12 cellular contexts compared by ENCODE assay signal in the genomic region with DNA sequence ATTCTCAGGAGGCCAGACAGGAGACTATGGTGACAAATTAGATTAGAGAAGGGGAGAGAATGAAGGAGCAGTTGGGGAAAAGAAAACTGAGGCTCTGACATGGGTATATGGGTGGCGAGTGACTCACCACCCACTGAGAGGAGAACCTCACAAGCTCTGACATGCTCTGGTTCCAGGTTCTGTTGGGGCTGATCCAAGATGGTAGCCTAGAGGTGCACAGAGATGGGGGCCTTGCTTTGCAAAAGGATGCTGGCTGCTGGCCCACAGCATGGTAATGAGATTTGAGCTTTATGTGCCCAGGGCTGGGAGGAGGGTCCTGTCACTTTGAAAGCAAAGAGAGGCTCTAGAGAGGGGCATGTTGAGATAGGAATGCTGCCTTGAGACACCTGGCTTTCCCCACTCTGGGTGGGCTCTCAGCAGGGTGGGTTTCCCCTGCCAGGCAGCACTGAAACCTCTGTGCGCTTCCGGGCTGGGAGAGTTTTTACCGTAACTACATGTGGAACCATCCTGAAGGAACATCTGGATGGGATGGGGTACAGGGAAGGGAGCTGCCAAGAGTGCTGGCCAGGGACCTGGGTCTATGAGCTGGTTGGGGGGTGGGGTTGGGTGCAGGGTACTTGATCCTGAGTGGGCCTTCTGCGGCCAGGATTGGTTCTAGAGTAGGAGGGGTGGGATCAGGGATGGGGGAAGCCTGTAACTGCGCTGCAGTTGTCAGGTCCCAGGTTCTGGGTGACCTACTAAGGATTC. TPM values are rescaled to one million over a fixed set of nuclear protein-coding genes. Genes with fewer than 3 reads are reported as not detected.
DNase-seq lines count a peak whose midpoint lies in the region; ATAC-seq, FAIRE-seq and TF ChIP-seq lines count a peak whose summit lies in the region.
"Had no signal": no experiment of that assay in that cellular context is flagged by ENCODE, and none has a peak within 500 bp of the region (broad histone marks: within the 10 kb centered on the region; RNA-seq: fewer than 3 reads in every experiment).

No MANE protein-coding gene starts in this region.

- no peak overlapping the region for H3K4me3 ChIP-seq in CD8-positive, alpha-beta memory T cell (ENCODE audit: low read length)
- no peak overlapping the region for H3K4me3 ChIP-seq in RWPE2 (ENCODE audit: severe bottlenecking)

- CTCF ChIA-PET in CD8-positive, alpha-beta memory T cell (lab: Charles Lee), result interaction anchor here (0.8 to 4.9 kb wide), 7 partner anchors 12 to 117 kb away, joined by 3 to 94 read pairs (median 9); a partner anchor contains a TSS

- peaks cover 23% of the 10 kb centered on the region for H3K36me3 ChIP-seq in CD8-positive, alpha-beta memory T cell (ENCODE audit: insufficient read depth, low read length)
- H3K36me3 ChIP-seq in RWPE2 (ENCODE audit: low read depth), result peaks cover 21% of the 10 kb centered on the region

- no peaks in the 10 kb centered on the region for H3K27me3 ChIP-seq in CD8-positive, alpha-beta memory T cell (ENCODE audit: insufficient read depth, low read length, poor library complexity, severe bottlenecking)
- H3K27me3 ChIP-seq in RWPE2 (ENCODE audit: insufficient read depth, poor library complexity, severe bottlenecking), result no peaks in the 10 kb centered on the region
- H3K27me3 ChIP-seq: adrenal gland had no signal

- peaks cover 47 to 78% (median 57%) of the 10 kb centered on the region in 3 donors for H3K4me1 Mint-ChIP-seq in CD8-positive, alpha-beta memory T cell
- H3K4me1 Mint-ChIP-seq in chondrocyte (ENCODE audit: low read depth), result peaks cover 51% of the 10 kb centered on the region
- peaks cover 45% of the 10 kb centered on the region for H3K4me1 Mint-ChIP-seq in osteocyte (ENCODE audit: unreplicated experiment)

- POLR2A ChIA-PET in CD8-positive, alpha-beta memory T cell (lab: Charles Lee), result interaction anchor here (1.1 to 1.3 kb wide), 2 partner anchors 24 to 53 kb away, joined by 6 to 11 read pairs; a partner anchor contains a TSS

- TF ChIP-seq CTCF in RWPE2 (IDR thresholded peaks at IDR 0.05; ENCODE audit: poor library complexity, severe bottlenecking), result no peak
- no peak for TF ChIP-seq CTCF in chondrocyte (IDR thresholded peaks at IDR 0.05)
- no peak for TF ChIP-seq CTCF in osteocyte (IDR thresholded peaks at IDR 0.05)

- FAIRE-seq in urothelium cell line (lab: Jason Lieb, UNC), result no peak
- FAIRE-seq: endometrium had no signal

- no peaks in the 10 kb centered on the region for H3K9me3 ChIP-seq in CD8-positive, alpha-beta memory T cell (ENCODE audit: low read length)
- no peaks in the 10 kb centered on the region for H3K9me3 ChIP-seq in RWPE2 (ENCODE audit: severe bottlenecking)
- H3K9me3 ChIP-seq: adrenal gland had no signal

- H3K4me1 ChIP-seq in CD8-positive, alpha-beta memory T cell (ENCODE audit: insufficient read depth, low read length), result peaks cover 55% of the 10 kb centered on the region
- peaks cover 40% of the 10 kb centered on the region for H3K4me1 ChIP-seq in RWPE2 (ENCODE audit: insufficient read depth, poor library complexity, severe bottlenecking)

- DNase-seq in CD8-positive, alpha-beta memory T cell, result no peak
- peak; percentile 42 for DNase-seq in RWPE2 (ENCODE audit: low spot score)
- peak; percentile 38 for DNase-seq in chondrocyte (ENCODE audit: low spot score)
- no peak for DNase-seq in osteocyte (ENCODE audit: extremely low spot score, unreplicated experiment)
- DNase-seq in urothelium cell line (ENCODE audit: low spot score), result no peak
- no peak for DNase-seq in H4 (ENCODE audit: low spot score)
- DNase-seq in HuH-7.5 (ENCODE audit: low spot score), result no peak
- DNase-seq: NCI-H2081; stimulated activated CD4-positive, alpha-beta T cell treated with anti-CD3 and anti-CD28 coated beads, Interleukin-2, amount 100 ng/mL, for 48 hours had no signal

- H3K27ac ChIP-seq in CD8-positive, alpha-beta memory T cell (ENCODE audit: low read depth, low read length), result no peak overlapping the region
- no peak overlapping the region for H3K27ac ChIP-seq in RWPE2 (ENCODE audit: poor library complexity, severe bottlenecking)

- H3K36me3 Mint-ChIP-seq in CD8-positive, alpha-beta memory T cell, result peaks cover 0 to 31% (median 2%) of the 10 kb centered on the region in 3 donors
- H3K36me3 Mint-ChIP-seq in chondrocyte (ENCODE audit: low read depth) (no peaks in the 10 kb centered on the region), osteocyte (ENCODE audit: unreplicated experiment) (no peaks in the 10 kb centered on the region)

- H3K9me3 Mint-ChIP-seq in CD8-positive, alpha-beta memory T cell, result no peaks in the 10 kb centered on the region
- H3K9me3 Mint-ChIP-seq in chondrocyte (ENCODE audit: low read depth) (no peaks in the 10 kb centered on the region), osteocyte (ENCODE audit: unreplicated experiment) (no peaks in the 10 kb centered on the region)

- peaks cover 3 to 8% of the 10 kb centered on the region in 2 donors for H3K27me3 Mint-ChIP-seq in CD8-positive, alpha-beta memory T cell
- no peaks in the 10 kb centered on the region for H3K27me3 Mint-ChIP-seq in chondrocyte (ENCODE audit: low read depth)
- no peaks in the 10 kb centered on the region for H3K27me3 Mint-ChIP-seq in osteocyte (ENCODE audit: unreplicated experiment)

- H3K4me3 Mint-ChIP-seq in CD8-positive, alpha-beta memory T cell, result peak overlapping the region; percentile 80 to 95 (median 85)
- H3K4me3 Mint-ChIP-seq in chondrocyte (ENCODE audit: unreplicated experiment) (peak overlapping the region; percentile 55), osteocyte (ENCODE audit: unreplicated experiment) (peak overlapping the region; percentile 60)

- H3K27ac Mint-ChIP-seq in CD8-positive, alpha-beta memory T cell, result peak overlapping the region in 6 of 8 donors; percentile 37 to 91 (median 86)
- H3K27ac Mint-ChIP-seq in chondrocyte (ENCODE audit: unreplicated experiment) (peak overlapping the region; percentile 54), osteocyte (ENCODE audit: unreplicated experiment) (peak overlapping the region; percentile 48)

- no peak for ATAC-seq in RWPE2 (ENCODE audit: low read depth)
- no peak for ATAC-seq in HG03565 (IDR thresholded peaks at IDR 0.05; ENCODE audit: unreplicated experiment)

RNA-seq across cellular contexts. Expression of a gene that starts 1.2 kb away (rescaled TPM):
- total RNA-seq in CD8-positive, alpha-beta memory T cell, result 100 to 1,000 TPM; 237 to 246 TPM
- polyA plus RNA-seq in CD8-positive, alpha-beta memory T cell, result 69.9 TPM
- total RNA-seq in chondrocyte, result 34.0 to 38.3 TPM (median 36.1 TPM) in 3 replicates
- 41.5 and 45.0 TPM in 2 replicates for total RNA-seq in osteocyte
- total RNA-seq in H4 (2014; rRNA removed; shearing (Covaris generic)), result 15.2 and 16.3 TPM in 2 replicates

RNA-seq across cellular contexts. Expression of a gene that starts 24.0 kb away (rescaled TPM):
- 10 to 100 TPM; 84.9 to 90.1 TPM for total RNA-seq in CD8-positive, alpha-beta memory T cell
- 23.9 TPM for polyA plus RNA-seq in CD8-positive, alpha-beta memory T cell
- total RNA-seq in chondrocyte (40.0 to 51.8 TPM (median 47.8 TPM) in 3 replicates), osteocyte (54.3 and 56.2 TPM in 2 replicates)
- 5.6 and 6.1 TPM in 2 replicates for total RNA-seq in H4 (2014; rRNA removed; shearing (Covaris generic))

RNA-seq across cellular contexts. Expression of a gene that starts 38.3 kb away (rescaled TPM):
- 10 to 100 TPM in 1 of 2 experiments, 1 to 10 TPM in 1; 8.4 to 10.6 TPM for total RNA-seq in CD8-positive, alpha-beta memory T cell
- 3.5 TPM for polyA plus RNA-seq in CD8-positive, alpha-beta memory T cell
- total RNA-seq in chondrocyte, result 19.8 to 30.0 TPM (median 28.4 TPM) in 3 replicates
- total RNA-seq in osteocyte, result 28.5 and 28.6 TPM in 2 replicates
- total RNA-seq in H4 (2014; rRNA removed; shearing (Covaris generic)), result 6.5 and 8.5 TPM in 2 replicates

Comparison
In these comparisons a context has a peak if more than half of its experiments do, and no peak if none do; other contexts are left out.
1. DNase-seq: peak in RWPE2 (single experiment) and chondrocyte (single experiment); none in CD8-positive, alpha-beta memory T cell (0 of 5), osteocyte (single experiment), urothelium cell line (single experiment), H4 (single experiment) and HuH-7.5 (single experiment).
2. Peak in every context shown above with its lines, with median percentiles within 50 percentile points of each other: H3K27ac Mint-ChIP-seq and H3K4me3 Mint-ChIP-seq.